3 cellular contexts compared by ENCODE assay signal in genomic region chr6:152727507-152727906, GRCh38.
TF ChIP-seq lines count a peak whose summit lies in the region.

No MANE protein-coding gene starts in this region.

TF ChIP-seq in SK-N-SH, 30 proteins besides CTCF, POLR2A, EP300 and RAD21:
- TF ChIP-seq SMC3 (IDR thresholded peaks at IDR 0.05; ENCODE audit: low read depth, low read length) (peak; percentile 21; the same call in 1 of the 2 replicates), GABPA (IDR thresholded peaks at IDR 0.05; ENCODE audit: low read depth) (no peak), NFIC (IDR thresholded peaks at IDR 0.05; ENCODE audit: borderline replicate concordance) (no peak), RCOR1 (IDR thresholded peaks at IDR 0.05; ENCODE audit: low read length) (no peak)

TF ChIP-seq in SK-N-SH treated with all-trans-retinoic acid at 6 μM for 48 hours, 23 proteins besides CTCF, POLR2A, EP300 and RAD21:
- no peak for TF ChIP-seq BACH2 (CRISPR knock-in tag; IDR thresholded peaks at IDR 0.05; ENCODE audit: borderline replicate concordance)
- no peak for TF ChIP-seq ZNF565 (CRISPR knock-in tag; conservative IDR thresholded peaks at IDR 0.05; ENCODE audit: low read depth)
- no peak for TF ChIP-seq POU6F1 (CRISPR knock-in tag; IDR thresholded peaks at IDR 0.05; ENCODE audit: borderline replicate concordance, low read depth)
- TF ChIP-seq GLIS3 (CRISPR knock-in tag; IDR thresholded peaks at IDR 0.05): no peak
- no peak for TF ChIP-seq ESRRG (CRISPR knock-in tag; IDR thresholded peaks at IDR 0.05)
- TF ChIP-seq RARB (CRISPR knock-in tag; IDR thresholded peaks at IDR 0.05): no peak
- no peak for TF ChIP-seq ARNTL (CRISPR knock-in tag; IDR thresholded peaks at IDR 0.05; ENCODE audit: borderline replicate concordance, low read depth)

TF ChIP-seq in K562, 482 proteins besides CTCF, POLR2A, EP300 and RAD21:
- TF ChIP-seq POLR2G (IDR thresholded peaks at IDR 0.05; ENCODE audit: low read depth, low read length): no peak
- no peak for TF ChIP-seq ZNF77 (CRISPR knock-in tag; IDR thresholded peaks at IDR 0.05)
- TF ChIP-seq STAT6 (CRISPR knock-in tag; IDR thresholded peaks at IDR 0.05): no peak
- TF ChIP-seq ZNF232 (CRISPR knock-in tag; IDR thresholded peaks at IDR 0.05): no peak
- no peak for TF ChIP-seq ZFP1 (CRISPR knock-in tag; IDR thresholded peaks at IDR 0.05)
- TF ChIP-seq MEIS2 (IDR thresholded peaks at IDR 0.05; ENCODE audit: partially characterized antibody): no peak
- TF ChIP-seq ZNF695 (CRISPR knock-in tag; IDR thresholded peaks at IDR 0.05): no peak
- TF ChIP-seq BRF1 (IDR thresholded peaks at IDR 0.05; ENCODE audit: borderline replicate concordance, extremely low read depth, insufficient read length): no peak
- TF ChIP-seq HDAC2 (IDR thresholded peaks at IDR 0.05): no peak
- TF ChIP-seq TAF1 (IDR thresholded peaks at IDR 0.05; ENCODE audit: control insufficient read depth, extremely low read depth, insufficient read depth, low read length, severe bottlenecking): no peak
- TF ChIP-seq ZNF354B (CRISPR knock-in tag; IDR thresholded peaks at IDR 0.05): no peak
- no peak for TF ChIP-seq SMARCA4 (IDR thresholded peaks at IDR 0.05)
- no peak for TF ChIP-seq ARID3B (CRISPR knock-in tag; IDR thresholded peaks at IDR 0.05; ENCODE audit: borderline replicate concordance)
- TF ChIP-seq ZNF740 (CRISPR knock-in tag; IDR thresholded peaks at IDR 0.05): no peak
- TF ChIP-seq ZNF740 (tag; IDR thresholded peaks at IDR 0.05): no peak
- TF ChIP-seq MBD2 (IDR thresholded peaks at IDR 0.05; ENCODE audit: borderline replicate concordance, low read depth): no peak
- TF ChIP-seq HNRNPUL1 (IDR thresholded peaks at IDR 0.05; ENCODE audit: low read length): no peak
- no peak for TF ChIP-seq ETV6 (IDR thresholded peaks at IDR 0.05; ENCODE audit: borderline replicate concordance in 1 of 2, low read depth in 2 of 2, low read length in 1 of 2)
- TF ChIP-seq ETV6 (CRISPR knock-in tag; IDR thresholded peaks at IDR 0.05; ENCODE audit: borderline replicate concordance): no peak
